Comparison of ENCODE assay signal across 14 cellular contexts in the genomic region with DNA sequence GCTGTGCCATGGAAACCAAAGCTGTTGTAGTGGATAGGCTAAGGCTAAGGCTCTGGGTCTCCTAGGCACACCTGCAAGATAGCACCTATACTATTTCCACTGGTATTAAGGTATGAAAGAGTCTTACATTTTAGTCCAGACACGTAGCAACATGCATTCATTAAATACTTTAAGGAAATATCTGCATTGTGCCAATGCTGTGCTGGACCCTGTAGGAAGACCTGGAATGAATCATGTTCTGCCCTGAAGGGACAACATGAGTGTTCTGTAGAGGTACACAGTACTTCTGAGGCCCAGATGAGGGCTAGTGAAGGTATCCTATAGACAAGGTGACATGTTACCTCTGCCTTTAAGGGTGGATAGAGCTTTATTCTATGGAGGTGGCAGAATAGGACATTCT. TPM values are rescaled to one million over a fixed set of nuclear protein-coding genes. Genes with fewer than 3 reads are reported as not detected.
A peak's percentile ranks its signal among the peaks of the same experiment; 100 is the strongest.
DNase-seq lines count a peak whose midpoint lies in the region; ATAC-seq and TF ChIP-seq lines count a peak whose summit lies in the region.
"Had no signal": no experiment of that assay in that cellular context is flagged by ENCODE, and none has a peak within 500 bp of the region (broad histone marks: within the 10 kb centered on the region; RNA-seq: fewer than 3 reads in every experiment).

No MANE protein-coding gene starts in this region.

- peak overlapping the region in 2 of 3 donors; percentile 17 to 82 for H3K27ac Mint-ChIP-seq in CD4-positive, CD25-positive, alpha-beta regulatory T cell
- peak overlapping the region; percentile 76 for H3K27ac Mint-ChIP-seq in dendritic cell treated with granulocyte-macrophage colony-stimulating factor and Interleukin-4, amounts not matched to agents 40 ng/mL and 50 ng/mL, for 4 days
- H3K27ac Mint-ChIP-seq in naive thymus-derived CD4-positive, alpha-beta T cell: peak overlapping the region in 5 of 9 donors; percentile 40 to 88 (median 45)

- dilution Hi-C loops in IMR-90 (cut with HindIII; ENCODE audit: low sequenced_read_pairs, unreplicated experiment): no loop called here

- DNase-seq in CD4-positive, CD25-positive, alpha-beta regulatory T cell: no peak
- no peak for DNase-seq in IMR-90
- DNase-seq in naive thymus-derived CD4-positive, alpha-beta T cell: no peak
- no peak for DNase-seq in central memory CD4-positive, alpha-beta T cell
- DNase-seq in OCI-LY7 (ENCODE audit: low spot score): no peak
- no peak for DNase-seq in esophagus muscularis mucosa (ENCODE audit: extremely low spot score)
- DNase-seq: DMS53, Kasumi-1, NCI-H1417, NCI-H2029 treated with DMSO at 0.1 percent for 48 hours, NCI-H526, OCI-M1, RPMI8226 had no signal

- TF ChIP-seq CTCF in IMR-90 (conservative IDR thresholded peaks at IDR 0.05; ENCODE audit: low read depth, low read length) (no peak), OCI-LY7 (conservative IDR thresholded peaks at IDR 0.05; ENCODE audit: low read length) (no peak), esophagus muscularis mucosa (IDR thresholded peaks at IDR 0.05) (no peak)

- no peak overlapping the region for H2AFZ ChIP-seq in IMR-90 (replicated peaks; ENCODE audit: low read length, poor library complexity)
- no peak overlapping the region for H2AFZ ChIP-seq in OCI-LY7 (ENCODE audit: low read length)

- H2BK5ac ChIP-seq in IMR-90 (ENCODE audit: low read depth, low read length, poor library complexity, severe bottlenecking): no peak overlapping the region

- no peak overlapping the region for H3K4me2 ChIP-seq in IMR-90 (ENCODE audit: low read depth, low read length)
- H3K4me2 ChIP-seq in OCI-LY7 (ENCODE audit: low read length): no peak overlapping the region

- H3K27me3 Mint-ChIP-seq in CD4-positive, CD25-positive, alpha-beta regulatory T cell: no peaks in the 10 kb centered on the region
- no peaks in the 10 kb centered on the region for H3K27me3 Mint-ChIP-seq in dendritic cell treated with granulocyte-macrophage colony-stimulating factor and Interleukin-4, amounts not matched to agents 40 ng/mL and 50 ng/mL, for 4 days
- H3K27me3 Mint-ChIP-seq in naive thymus-derived CD4-positive, alpha-beta T cell: no peaks in the 10 kb centered on the region

- no peak overlapping the region for H3K18ac ChIP-seq in IMR-90 (ENCODE audit: low read depth, low read length)

- H3K4me1 ChIP-seq in CD4-positive, CD25-positive, alpha-beta regulatory T cell (ENCODE audit: control insufficient read depth, insufficient read depth, low read length, poor library complexity, severe bottlenecking): peaks cover 6% of the 10 kb centered on the region
- H3K4me1 ChIP-seq in IMR-90 (ENCODE audit: control insufficient read depth, insufficient read depth, low read length) (peaks cover 3% of the 10 kb centered on the region), OCI-LY7 (ENCODE audit: insufficient read depth, low read length, poor library complexity, severe bottlenecking) (peaks cover 19% of the 10 kb centered on the region), esophagus muscularis mucosa (peaks cover 10 to 40% (median 36%) of the 10 kb centered on the region in 4 donors)
- H3K4me1 ChIP-seq in naive thymus-derived CD4-positive, alpha-beta T cell (ENCODE audit: control insufficient read depth in 2 of 2, insufficient read depth in 2 of 2, low read length in 2 of 2): peaks cover 0 to 9% of the 10 kb centered on the region in 2 donors

- H3K79me2 ChIP-seq in OCI-LY7 (ENCODE audit: insufficient read depth, low read depth, low read length): no peaks in the 10 kb centered on the region

- intact Hi-C loops in IMR-90 (cut with micrococcal nuclease) (no loop called here), OCI-LY7 (cut with micrococcal nuclease; ENCODE audit: unreplicated experiment) (no loop called here), esophagus muscularis mucosa (cut with DNase I) (loop anchor here (10.0 kb wide), 1 partner anchor 115 kb away; no protein-coding TSS in a partner anchor)
- intact Hi-C loops in dendritic cell treated with granulocyte-macrophage colony-stimulating factor and Interleukin-4, amounts not matched to agents 40 ng/mL and 50 ng/mL, for 4 days (cut with micrococcal nuclease): no loop called here
- intact Hi-C loops in naive thymus-derived CD4-positive, alpha-beta T cell (cut with micrococcal nuclease): no loop called here

- H2BK15ac ChIP-seq in IMR-90 (ENCODE audit: low read depth, low read length): no peak overlapping the region

- 0 out of 2 replicates have a peak overlapping the region, but pooled peaks have one; percentile 7 for H3K23ac ChIP-seq in IMR-90 (ENCODE audit: low read depth, low read length)

- no peak overlapping the region for H4K8ac ChIP-seq in IMR-90 (ENCODE audit: low read depth in 2 of 2, low read length in 2 of 2)

- H3K9me3 Mint-ChIP-seq in CD4-positive, CD25-positive, alpha-beta regulatory T cell: no peaks in the 10 kb centered on the region
- no peaks in the 10 kb centered on the region for H3K9me3 Mint-ChIP-seq in dendritic cell treated with granulocyte-macrophage colony-stimulating factor and Interleukin-4, amounts not matched to agents 40 ng/mL and 50 ng/mL, for 4 days
- H3K9me3 Mint-ChIP-seq in naive thymus-derived CD4-positive, alpha-beta T cell: peaks cover 0 to 1% (median 0%) of the 10 kb centered on the region in 11 donors

- CTCF ChIA-PET in IMR-90 (lab: Yijun Ruan, JAX) (interaction anchor here (2.6 kb wide), 1 partner anchor 204 kb away, joined by 9 read pairs; a partner anchor contains a TSS), OCI-LY7 (lab: Charles Lee; ENCODE audit: unreplicated experiment) (no interaction called here)
- CTCF ChIA-PET in naive thymus-derived CD4-positive, alpha-beta T cell (lab: Charles Lee): interaction anchor here (0.5 to 2.7 kb wide), 3 partner anchors 13 to 210 kb away, joined by 3 to 14 read pairs (median 4); no protein-coding TSS in a partner anchor

- no peak for TF ChIP-seq RAD21 in IMR-90 (IDR thresholded peaks at IDR 0.05; ENCODE audit: low read length)

- H3K4ac ChIP-seq in IMR-90 (ENCODE audit: low read depth, low read length): no peak overlapping the region

- H3K4me3 ChIP-seq in CD4-positive, CD25-positive, alpha-beta regulatory T cell (ENCODE audit: low read depth, low read length): no peak overlapping the region
- H3K4me3 ChIP-seq in IMR-90 (ENCODE audit: insufficient read depth, low read depth, low read length): no peak overlapping the region
- H3K4me3 ChIP-seq in naive thymus-derived CD4-positive, alpha-beta T cell (ENCODE audit: low read length): no peak overlapping the region
- H3K4me3 ChIP-seq in OCI-LY7 (ENCODE audit: low read depth, low read length, poor library complexity, severe bottlenecking): no peak overlapping the region
- H3K4me3 ChIP-seq in esophagus muscularis mucosa: no peak overlapping the region

- no peaks in the 10 kb centered on the region for H3K9me2 ChIP-seq in OCI-LY7 (ENCODE audit: insufficient read depth, low read length)

- TF ChIP-seq EP300 in esophagus muscularis mucosa (IDR thresholded peaks at IDR 0.05): no peak

- H4K5ac ChIP-seq in IMR-90 (ENCODE audit: low read depth, low read length): no peak overlapping the region

- no peak overlapping the region for H2BK20ac ChIP-seq in IMR-90 (ENCODE audit: low read depth, low read length)

- no peak overlapping the region for H2AK5ac ChIP-seq in IMR-90 (ENCODE audit: low read depth, low read length)

- no peak overlapping the region for H3K14ac ChIP-seq in IMR-90 (replicated peaks; ENCODE audit: low read depth, low read length)

- H4K91ac ChIP-seq in IMR-90 (ENCODE audit: insufficient read depth, low read depth, low read length): no peak overlapping the region

- H4K20me1 ChIP-seq in IMR-90 (ENCODE audit: insufficient read depth, low read length) (no peaks in the 10 kb centered on the region), OCI-LY7 (ENCODE audit: insufficient read depth, low read length) (no peaks in the 10 kb centered on the region)

- no peak overlapping the region for H3K9ac ChIP-seq in IMR-90 (ENCODE audit: low read depth, low read length)

- in situ Hi-C loops in IMR-90 (cut with MboI; ENCODE audit: low sequenced_read_pairs): no loop called here

- H3K27me3 ChIP-seq in CD4-positive, CD25-positive, alpha-beta regulatory T cell (ENCODE audit: control insufficient read depth, insufficient read depth, low read length): no peaks in the 10 kb centered on the region
- H3K27me3 ChIP-seq in IMR-90 (ENCODE audit: control insufficient read depth, insufficient read depth, low read length) (no peaks in the 10 kb centered on the region), esophagus muscularis mucosa (no peaks in the 10 kb centered on the region)
- H3K27me3 ChIP-seq in naive thymus-derived CD4-positive, alpha-beta T cell (ENCODE audit: control insufficient read depth in 2 of 2, insufficient read depth in 2 of 2, low read length in 2 of 2): no peaks in the 10 kb centered on the region

- peaks cover 62% of the 10 kb centered on the region for H3K36me3 ChIP-seq in CD4-positive, CD25-positive, alpha-beta regulatory T cell (ENCODE audit: control insufficient read depth, insufficient read depth, low read length)
- H3K36me3 ChIP-seq in IMR-90 (ENCODE audit: control insufficient read depth, insufficient read depth, low read length) (peaks cover 8% of the 10 kb centered on the region), OCI-LY7 (ENCODE audit: insufficient read depth, low read length) (peaks cover 39% of the 10 kb centered on the region; the same call in 1 of the 2 replicates), esophagus muscularis mucosa (peaks cover 8 to 47% (median 22%) of the 10 kb centered on the region in 4 donors)
- peaks cover 3 to 52% (median 15%) of the 10 kb centered on the region in 3 experiments for H3K36me3 ChIP-seq in naive thymus-derived CD4-positive, alpha-beta T cell (ENCODE audit: control insufficient read depth in 2 of 3, insufficient read depth in 3 of 3, low read length in 3 of 3)

- H3K79me1 ChIP-seq in IMR-90 (ENCODE audit: low read depth in 1 of 2, low read length in 2 of 2): no peaks in the 10 kb centered on the region

- H3K4me3 Mint-ChIP-seq in CD4-positive, CD25-positive, alpha-beta regulatory T cell: no peak overlapping the region
- H3K4me3 Mint-ChIP-seq in dendritic cell treated with granulocyte-macrophage colony-stimulating factor and Interleukin-4, amounts not matched to agents 40 ng/mL and 50 ng/mL, for 4 days: no peak overlapping the region
- no peak overlapping the region for H3K4me3 Mint-ChIP-seq in naive thymus-derived CD4-positive, alpha-beta T cell

- H3K27ac ChIP-seq in CD4-positive, CD25-positive, alpha-beta regulatory T cell (ENCODE audit: insufficient read depth, low read length, poor library complexity, severe bottlenecking): no peak overlapping the region
- no peak overlapping the region for H3K27ac ChIP-seq in IMR-90 (ENCODE audit: insufficient read depth, low read length)
- H3K27ac ChIP-seq in naive thymus-derived CD4-positive, alpha-beta T cell (ENCODE audit: low read depth, low read length): no peak overlapping the region
- H3K27ac ChIP-seq in OCI-LY7 (ENCODE audit: low read depth, low read length, poor library complexity, severe bottlenecking): no peak overlapping the region
- no peak overlapping the region for H3K27ac ChIP-seq in esophagus muscularis mucosa (replicated peaks in 1 of 4)

- H3K36me3 Mint-ChIP-seq in CD4-positive, CD25-positive, alpha-beta regulatory T cell: peaks cover 43% of the 10 kb centered on the region
- H3K36me3 Mint-ChIP-seq in dendritic cell treated with granulocyte-macrophage colony-stimulating factor and Interleukin-4, amounts not matched to agents 40 ng/mL and 50 ng/mL, for 4 days (ENCODE audit: low read depth): peaks cover 32% of the 10 kb centered on the region
- H3K36me3 Mint-ChIP-seq in naive thymus-derived CD4-positive, alpha-beta T cell: peaks cover 11 to 61% (median 32%) of the 10 kb centered on the region in 5 donors

- peak overlapping the region; percentile 5 for H2AK9ac ChIP-seq in IMR-90 (replicated peaks; ENCODE audit: low read depth, low read length, poor library complexity)

- WGBS in IMR-90 (ENCODE audit: extremely low coverage in 2 of 2, insufficient read length in 1 of 2), 2 experiments: no CpG with 5 or more reads among the region's 1 CpG
- 78% methylated on average over 1 of the region's 1 CpG for WGBS in esophagus muscularis mucosa

- TF ChIP-seq POLR2A in IMR-90 (IDR thresholded peaks at IDR 0.05; ENCODE audit: low read depth, low read length): no peak
- no peak for TF ChIP-seq POLR2A in esophagus muscularis mucosa (IDR thresholded peaks at IDR 0.05; ENCODE audit: low read depth)

- H3K56ac ChIP-seq in IMR-90 (ENCODE audit: extremely low read depth, insufficient read depth, low read length): no peak overlapping the region

- POLR2A ChIA-PET in IMR-90 (lab: Charles Lee; ENCODE audit: unreplicated experiment) (no interaction called here), OCI-LY7 (lab: Charles Lee) (interaction anchor here (0.5 to 2.0 kb wide), 3 partner anchors 12 to 80 kb away, joined by 3 to 5 read pairs (median 4); no protein-coding TSS in a partner anchor)
- POLR2A ChIA-PET in naive thymus-derived CD4-positive, alpha-beta T cell (lab: Charles Lee): interaction anchor here (1.0 kb wide), 1 partner anchor 16 kb away, joined by 3 read pairs; no protein-coding TSS in a partner anchor

- peaks cover 11 to 30% (median 21%) of the 10 kb centered on the region in 4 donors for H3K4me1 Mint-ChIP-seq in CD4-positive, CD25-positive, alpha-beta regulatory T cell
- peaks cover 33% of the 10 kb centered on the region for H3K4me1 Mint-ChIP-seq in dendritic cell treated with granulocyte-macrophage colony-stimulating factor and Interleukin-4, amounts not matched to agents 40 ng/mL and 50 ng/mL, for 4 days (ENCODE audit: low read depth)
- peaks cover 16 to 48% (median 40%) of the 10 kb centered on the region in 7 donors for H3K4me1 Mint-ChIP-seq in naive thymus-derived CD4-positive, alpha-beta T cell

- no TSS peak for BruUV-seq in IMR-90 (replicated peaks; lab: Mats Ljungman, UMichigan)
- BruUV-seq in OCI-LY7 (replicated peaks; lab: Mats Ljungman, UMichigan): no TSS peak

- no peak overlapping the region for H2BK120ac ChIP-seq in IMR-90 (ENCODE audit: low read depth, low read length)

- peaks cover 11% of the 10 kb centered on the region for H3K9me1 ChIP-seq in IMR-90 (ENCODE audit: insufficient read depth, low read length)

- no peaks in the 10 kb centered on the region for H3K9me3 ChIP-seq in CD4-positive, CD25-positive, alpha-beta regulatory T cell (ENCODE audit: control insufficient read depth in 2 of 2, low read length in 2 of 2)
- H3K9me3 ChIP-seq in IMR-90 (ENCODE audit: control insufficient read depth, insufficient read depth, low read length): no peaks in the 10 kb centered on the region
- H3K9me3 ChIP-seq in naive thymus-derived CD4-positive, alpha-beta T cell (ENCODE audit: control insufficient read depth in 2 of 3, low read length in 3 of 3): no peaks in the 10 kb centered on the region
- H3K9me3 ChIP-seq in OCI-LY7 (ENCODE audit: low read length): no peaks in the 10 kb centered on the region
- no peaks in the 10 kb centered on the region for H3K9me3 ChIP-seq in esophagus muscularis mucosa

- ATAC-seq in CD4-positive, CD25-positive, alpha-beta regulatory T cell (ENCODE audit: low read depth in 2 of 2): no peak
- ATAC-seq in IMR-90 (ENCODE audit: low read depth): no peak
- no peak for ATAC-seq in naive thymus-derived CD4-positive, alpha-beta T cell

RNA-seq across cellular contexts. Expression of a gene that starts 35.2 kb away (rescaled TPM):
- 76.9 TPM for total RNA-seq in CD4-positive, CD25-positive, alpha-beta regulatory T cell
- polyA plus RNA-seq in CD4-positive, CD25-positive, alpha-beta regulatory T cell: 10 to 100 TPM; 52.3 to 83.3 (median 60.7) TPM
- 154 and 183 TPM in 2 replicates for total RNA-seq in IMR-90 (2012; rRNA removed)
- 44.4 and 55.1 TPM in 2 replicates for polyA plus RNA-seq in IMR-90 (2012; rRNA removed)
- 39.7 and 60.0 TPM in 2 replicates for polyA plus RNA-seq in IMR-90 (2012; cell fraction: cytosol; rRNA removed)
- 26.1 and 26.7 TPM in 2 replicates for polyA plus RNA-seq in IMR-90 (2012; cell fraction: nucleus; rRNA removed; ENCODE audit: low replicate concordance)
- total RNA-seq in naive thymus-derived CD4-positive, alpha-beta T cell: 100 to 1,000 TPM in 1 of 5 experiments, 10 to 100 TPM in 4; 33.6 to 140 (median 40.3) TPM
- 10 to 100 TPM; 36.2 to 36.6 TPM for polyA plus RNA-seq in naive thymus-derived CD4-positive, alpha-beta T cell
- total RNA-seq in OCI-LY7 (2014; rRNA removed; shearing (Covaris generic)): 122 and 123 TPM in 2 replicates
- 162 and 163 TPM in 2 replicates for total RNA-seq in OCI-LY7 (2022)
- 10 to 100 TPM; 26.6 to 44.0 (median 41.0) TPM for total RNA-seq in esophagus muscularis mucosa
